Comparison of ENCODE assay signal across 19 cellular contexts in the genomic region with DNA sequence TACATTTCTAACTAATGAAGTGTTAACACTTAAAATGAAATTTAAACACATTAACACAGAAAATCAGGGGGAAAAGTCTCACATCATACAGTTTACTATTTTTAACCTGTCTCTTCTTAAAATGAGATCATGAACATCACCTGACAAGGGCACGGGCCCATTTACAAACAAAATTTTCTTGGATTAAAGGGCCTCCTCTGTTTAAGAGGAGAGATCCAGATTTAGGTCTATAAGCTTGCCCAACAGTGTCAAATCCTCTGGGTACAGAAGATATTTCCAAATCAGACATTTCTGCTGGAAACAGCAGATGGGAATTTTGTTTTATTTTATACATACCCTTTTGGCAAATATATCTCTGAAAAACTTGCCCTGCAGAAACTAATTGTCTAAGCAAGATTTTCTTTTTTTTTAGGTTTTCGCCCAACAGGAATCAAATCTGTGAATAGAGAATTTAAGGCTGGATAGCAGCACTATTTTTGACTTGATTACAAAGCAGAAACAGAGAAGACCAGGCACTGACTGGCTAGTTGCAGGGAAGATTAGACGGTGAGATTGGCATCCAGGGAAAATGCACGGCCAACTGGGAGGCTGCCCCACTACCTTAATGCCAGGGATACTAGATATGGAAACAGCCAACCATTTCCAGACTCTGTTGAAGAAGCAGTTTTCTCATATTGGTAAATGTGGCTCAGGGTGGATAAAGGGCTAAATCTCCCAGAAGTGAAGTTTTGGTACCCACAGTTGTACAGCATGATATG.
"Had no signal": no experiment of that assay in that cellular context is flagged by ENCODE, and none has a peak within 500 bp of the region (broad histone marks: within the 10 kb centered on the region; RNA-seq: fewer than 3 reads in every experiment).

No MANE protein-coding gene starts in this region.

- H3K36me3 Mint-ChIP-seq: natural killer cell treated with Interleukin-12 subunit alpha and Interleukin-12 subunit beta and Interleukin-15 and Interleukin-18, amount 100 ng/mL, for 72 hours had no signal

- ATAC-seq: activated CD4-positive, alpha-beta T cell treated with anti-CD3 and anti-CD28 coated beads for 36 hours; effector memory CD8-positive, alpha-beta T cell; natural killer cell treated with Interleukin-12 subunit alpha and Interleukin-12 subunit beta and Interleukin-15 and Interleukin-18, amount 100 ng/mL, for 72 hours; stimulated activated naive B cell treated with anti-CD40 and anti-IgM and Interleukin-4, amounts not matched to agents 10 μg/mL and 1 μg/mL and 100 μg/mL, for 72 hours had no signal

- H3K4me3 ChIP-seq: adrenal gland, esophagus squamous epithelium, sigmoid colon, tibial artery, uterus had no signal

- H3K4me3 Mint-ChIP-seq: activated CD4-positive, alpha-beta T cell treated with anti-CD3 and anti-CD28 coated beads for 36 hours; activated naive CD4-positive, alpha-beta T cell treated with anti-CD3 and anti-CD28 coated beads, Interleukin-2, amount 50 U/mL, for 24 hours; effector memory CD8-positive, alpha-beta T cell; natural killer cell treated with Interleukin-12 subunit alpha and Interleukin-12 subunit beta and Interleukin-15 and Interleukin-18, amount 100 ng/mL, for 72 hours; stimulated activated naive B cell treated with anti-CD40 and anti-IgM and Interleukin-4, amounts not matched to agents 10 μg/mL and 1 μg/mL and 100 μg/mL, for 72 hours had no signal

- H3K36me3 ChIP-seq: adrenal gland, esophagus squamous epithelium, sigmoid colon, tibial artery, uterus had no signal

- H3K4me1 Mint-ChIP-seq: activated naive CD4-positive, alpha-beta T cell treated with anti-CD3 and anti-CD28 coated beads, Interleukin-2, amount 50 U/mL, for 24 hours; stimulated activated naive B cell treated with anti-CD40 and anti-IgM and Interleukin-4, amounts not matched to agents 10 μg/mL and 1 μg/mL and 100 μg/mL, for 72 hours had no signal

- H3K27me3 Mint-ChIP-seq: activated CD4-positive, alpha-beta T cell treated with anti-CD3 and anti-CD28 coated beads for 36 hours; activated naive CD4-positive, alpha-beta T cell treated with anti-CD3 and anti-CD28 coated beads, Interleukin-2, amount 50 U/mL, for 24 hours; effector memory CD8-positive, alpha-beta T cell; natural killer cell treated with Interleukin-12 subunit alpha and Interleukin-12 subunit beta and Interleukin-15 and Interleukin-18, amount 100 ng/mL, for 72 hours; stimulated activated naive B cell treated with anti-CD40 and anti-IgM and Interleukin-4, amounts not matched to agents 10 μg/mL and 1 μg/mL and 100 μg/mL, for 72 hours had no signal

- H3K9me3 ChIP-seq: adrenal gland, esophagus squamous epithelium, sigmoid colon, tibial artery, uterus had no signal

- H3K27ac Mint-ChIP-seq: activated CD4-positive, alpha-beta T cell treated with anti-CD3 and anti-CD28 coated beads for 36 hours; activated naive CD4-positive, alpha-beta T cell treated with anti-CD3 and anti-CD28 coated beads, Interleukin-2, amount 50 U/mL, for 24 hours; natural killer cell treated with Interleukin-12 subunit alpha and Interleukin-12 subunit beta and Interleukin-15 and Interleukin-18, amount 100 ng/mL, for 72 hours; stimulated activated naive B cell treated with anti-CD40 and anti-IgM and Interleukin-4, amounts not matched to agents 10 μg/mL and 1 μg/mL and 100 μg/mL, for 72 hours had no signal

- DNase-seq: activated CD4-positive, alpha-beta T cell treated with anti-CD3 and anti-CD28 coated beads for 36 hours; activated CD4-positive, alpha-beta T cell treated with anti-CD3 and anti-CD28 coated beads, Interleukin-2, amount 50 U/mL, for 48 hours; activated gamma-delta T cell; adrenal gland; dermis blood vessel endothelial cell; effector memory CD8-positive, alpha-beta T cell; esophagus squamous epithelium; foreskin melanocyte; kidney glomerular epithelial cell; mesendoderm; sigmoid colon; stimulated activated naive B cell treated with anti-CD40 and anti-IgM and Interleukin-4, amounts not matched to agents 10 μg/mL and 1 μg/mL and 100 μg/mL, for 72 hours; SW 1271; T-helper 2 cell; tibial artery; uterus had no signal

- H3K27ac ChIP-seq: adrenal gland, esophagus squamous epithelium, parathyroid adenoma, sigmoid colon, tibial artery, uterus had no signal

- H3K27me3 ChIP-seq: adrenal gland, esophagus squamous epithelium, sigmoid colon, tibial artery, uterus had no signal

- H3K9me3 Mint-ChIP-seq: activated naive CD4-positive, alpha-beta T cell treated with anti-CD3 and anti-CD28 coated beads, Interleukin-2, amount 50 U/mL, for 24 hours; effector memory CD8-positive, alpha-beta T cell; stimulated activated naive B cell treated with anti-CD40 and anti-IgM and Interleukin-4, amounts not matched to agents 10 μg/mL and 1 μg/mL and 100 μg/mL, for 72 hours had no signal

- H3K4me1 ChIP-seq: adrenal gland, esophagus squamous epithelium, uterus had no signal
